ENCODE assay signal across 10 cellular contexts in genomic region chr17:65243838-65244237, GRCh38.
DNase-seq lines count a peak whose midpoint lies in the region; ATAC-seq, FAIRE-seq and TF ChIP-seq lines count a peak whose summit lies in the region.
"Had no signal": no experiment of that assay in that cellular context is flagged by ENCODE, and none has a peak within 500 bp of the region (broad histone marks: within the 10 kb centered on the region; RNA-seq: fewer than 3 reads in every experiment).

No MANE protein-coding gene starts in this region.

- DNase-seq in DND-41: peak; percentile 49
- peak; percentile 76 for DNase-seq in NCI-H146 (lab: John Stamatoyannopoulos, UW)
- DNase-seq in central memory CD4-positive, alpha-beta T cell: peak; percentile 10
- DNase-seq in mucosa of descending colon: no peak
- DNase-seq in SK-N-DZ (ENCODE audit: low spot score): no peak
- DNase-seq in left lobe of liver (ENCODE audit: low spot score): no peak
- DNase-seq in natural killer cell: no peak
- DNase-seq in D721Med (ENCODE audit: insufficient read length, low spot score): no peak
- DNase-seq: activated B cell treated with CpG ODN at 0.5 μM for 24 hours, small intestine had no signal

- H3K36me3 Mint-ChIP-seq in natural killer cell: no peaks in the 10 kb centered on the region

- no peaks in the 10 kb centered on the region for H3K9me3 Mint-ChIP-seq in natural killer cell
- H3K9me3 Mint-ChIP-seq: activated B cell treated with CpG ODN at 0.5 μM for 24 hours had no signal

- intact Hi-C loops in mucosa of descending colon (cut with DNase I, micrococcal nuclease) (no loop called here), natural killer cell (cut with micrococcal nuclease) (no loop called here)

- H3K9me3 ChIP-seq in DND-41 (ENCODE audit: insufficient read depth, low read length, severe bottlenecking) (no peaks in the 10 kb centered on the region), mucosa of descending colon (no peaks in the 10 kb centered on the region)

- no peaks in the 10 kb centered on the region for H3K4me1 Mint-ChIP-seq in natural killer cell
- H3K4me1 Mint-ChIP-seq: activated B cell treated with CpG ODN at 0.5 μM for 24 hours had no signal

- H3K27ac ChIP-seq in DND-41 (ENCODE audit: low read length): no peak overlapping the region

- H3K27me3 ChIP-seq in DND-41 (ENCODE audit: insufficient read depth, low read length, poor library complexity): no peaks in the 10 kb centered on the region

- no peak overlapping the region for H2AFZ ChIP-seq in DND-41 (ENCODE audit: low read depth, low read length)

- TF ChIP-seq CTCF in DND-41 (IDR thresholded peaks at IDR 0.05; ENCODE audit: borderline replicate concordance, extremely low read depth, low read length, poor library complexity, severe bottlenecking) (no peak), mucosa of descending colon (IDR thresholded peaks at IDR 0.05) (no peak), natural killer cell (IDR thresholded peaks at IDR 0.05) (no peak), D721Med (IDR thresholded peaks at IDR 0.05; ENCODE audit: insufficient read depth, missing control alignments) (no peak)

- no peak for FAIRE-seq in D721Med (lab: Jason Lieb, UNC)
- FAIRE-seq: small intestine had no signal

- no peak overlapping the region for H3K4me3 Mint-ChIP-seq in natural killer cell
- H3K4me3 Mint-ChIP-seq: activated B cell treated with CpG ODN at 0.5 μM for 24 hours had no signal

- H3K36me3 ChIP-seq in DND-41 (ENCODE audit: insufficient read depth, low read length) (no peaks in the 10 kb centered on the region), mucosa of descending colon (ENCODE audit: low read depth) (no peaks in the 10 kb centered on the region)

- peaks cover 27 to 56% of the 10 kb centered on the region in 2 donors for H3K27me3 Mint-ChIP-seq in natural killer cell (ENCODE audit: low read depth in 2 of 2)

- no peaks in the 10 kb centered on the region for H3K79me2 ChIP-seq in DND-41 (ENCODE audit: insufficient read depth, low read length)

- H3K4me1 ChIP-seq in DND-41 (ENCODE audit: insufficient read depth, low read length) (no peaks in the 10 kb centered on the region), mucosa of descending colon (ENCODE audit: low read depth) (no peaks in the 10 kb centered on the region)

- H4K20me1 ChIP-seq in DND-41 (ENCODE audit: insufficient read depth, low read length): no peaks in the 10 kb centered on the region

- H3K27ac Mint-ChIP-seq in natural killer cell: no peak overlapping the region
- H3K27ac Mint-ChIP-seq: activated B cell treated with CpG ODN at 0.5 μM for 24 hours had no signal

- H3K4me3 ChIP-seq in DND-41 (ENCODE audit: low read depth in 1 of 2, low read length in 2 of 2) (no peak overlapping the region), mucosa of descending colon (no peak overlapping the region)

- no peak overlapping the region for H3K9ac ChIP-seq in DND-41 (ENCODE audit: low read depth, low read length)

- ATAC-seq in DND-41 (ENCODE audit: insufficient read depth, low read depth): peak; percentile 76
- peak; percentile 17 for ATAC-seq in mucosa of descending colon
- ATAC-seq in left lobe of liver: no peak
- ATAC-seq in natural killer cell: no peak

- H3K4me2 ChIP-seq in DND-41 (ENCODE audit: insufficient read depth, low read length): no peak overlapping the region

Comparison
In these comparisons a context has a peak if more than half of its experiments do, and no peak if none do; other contexts are left out.
1. ATAC-seq: peak in DND-41 (single experiment) and mucosa of descending colon (single experiment); none in left lobe of liver (single experiment) and natural killer cell (0 of 3).
2. DNase-seq: peak in DND-41 (single experiment), NCI-H146 (single experiment) and central memory CD4-positive, alpha-beta T cell (single experiment); none in mucosa of descending colon (0 of 3), SK-N-DZ (single experiment), left lobe of liver (single experiment), natural killer cell (single experiment) and D721Med (single experiment).